Comparison of ENCODE assay signal across 27 cellular contexts in the genomic region with DNA sequence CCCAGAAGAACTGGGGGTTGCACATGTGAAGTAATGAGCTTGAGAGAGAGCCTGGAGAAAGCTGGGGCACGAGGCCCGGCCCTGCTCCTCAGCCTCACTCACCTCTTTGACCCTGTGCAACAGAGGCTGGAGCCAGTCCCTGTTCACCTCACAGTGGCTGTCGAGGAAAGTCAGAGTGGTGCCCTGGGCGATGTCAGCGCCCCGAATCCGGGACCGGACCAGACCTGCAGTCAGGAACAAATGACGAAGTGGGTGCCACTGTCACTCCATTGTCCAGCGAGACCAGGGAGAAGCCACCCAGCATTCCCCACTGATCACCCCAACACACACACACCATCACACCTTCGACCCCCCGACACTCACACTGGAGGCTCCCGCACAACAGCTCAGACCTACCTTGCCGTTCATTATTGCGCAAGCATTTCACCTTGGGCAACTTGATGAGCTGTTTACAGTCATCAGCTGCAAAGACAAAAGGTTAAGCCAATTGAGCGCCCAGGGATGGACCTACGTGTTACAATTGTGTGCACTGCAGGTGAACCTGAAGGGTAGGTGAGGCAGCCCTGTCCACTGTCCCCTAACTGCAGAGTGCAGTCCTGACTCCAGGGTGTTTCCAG.
"Had no signal": no experiment of that assay in that cellular context is flagged by ENCODE, and none has a peak within 500 bp of the region (broad histone marks: within the 10 kb centered on the region; RNA-seq: fewer than 3 reads in every experiment).

No MANE protein-coding gene starts in this region.

- H3K27ac Mint-ChIP-seq: activated CD4-positive, alpha-beta memory T cell treated with anti-CD3 and anti-CD28 coated beads, Interleukin-2, amount 10 ng/mL, durations not matched to agents 7 days and 5 days; activated CD4-positive, alpha-beta T cell treated with anti-CD3 and anti-CD28 coated beads, Interleukin-2, amount 10 ng/mL, durations not matched to agents 7 days and 5 days; activated naive CD4-positive, alpha-beta T cell treated with anti-CD3 and anti-CD28 coated beads, Interleukin-2, amount 10 ng/mL, durations not matched to agents 7 days and 5 days; activated naive CD8-positive, alpha-beta T cell treated with anti-CD3 and anti-CD28 coated beads for 36 hours; activated T-cell treated with anti-CD3 and anti-CD28 coated beads, Interleukin-2, amount 50 U/mL, for 72 hours; activated T-helper 2 cell treated with anti-CD3 and anti-CD28 coated beads, Interferon-gamma antibody, Interleukin-2, Interleukin-4, amounts not matched to agents 10 μg/mL and 5 μg/mL and 100 μg/mL, durations not matched to agents 14 hours and 24 hours and 36 hours; IgD-negative memory B cell had no signal

- H3K4me1 Mint-ChIP-seq: activated CD4-positive, alpha-beta memory T cell treated with anti-CD3 and anti-CD28 coated beads, Interleukin-2, amount 10 ng/mL, durations not matched to agents 7 days and 5 days; activated CD4-positive, alpha-beta T cell treated with anti-CD3 and anti-CD28 coated beads, Interleukin-2, amount 10 ng/mL, durations not matched to agents 7 days and 5 days; activated naive CD4-positive, alpha-beta T cell treated with anti-CD3 and anti-CD28 coated beads, Interleukin-2, amount 10 ng/mL, durations not matched to agents 7 days and 5 days; IgD-negative memory B cell had no signal

- H3K27ac ChIP-seq: brain microvascular endothelial cell, KMS-11, Peyer's patch, RWPE1, SJCRH30, VCaP had no signal

- H3K36me3 Mint-ChIP-seq: activated naive CD4-positive, alpha-beta T cell treated with anti-CD3 and anti-CD28 coated beads, Interleukin-2, amount 10 ng/mL, durations not matched to agents 7 days and 5 days; activated naive CD8-positive, alpha-beta T cell treated with anti-CD3 and anti-CD28 coated beads for 36 hours had no signal

- H3K9ac ChIP-seq: KMS-11, SK-N-SH had no signal

- H3K4me1 ChIP-seq: SJCRH30 had no signal

- H3K4me2 ChIP-seq: KMS-11, SK-N-SH had no signal

- H3K9me3 Mint-ChIP-seq: activated CD4-positive, alpha-beta memory T cell treated with anti-CD3 and anti-CD28 coated beads, Interleukin-2, amount 10 ng/mL, durations not matched to agents 7 days and 5 days; activated CD4-positive, alpha-beta T cell treated with anti-CD3 and anti-CD28 coated beads, Interleukin-2, amount 10 ng/mL, durations not matched to agents 7 days and 5 days; activated naive CD4-positive, alpha-beta T cell treated with anti-CD3 and anti-CD28 coated beads, Interleukin-2, amount 10 ng/mL, durations not matched to agents 7 days and 5 days; activated naive CD8-positive, alpha-beta T cell treated with anti-CD3 and anti-CD28 coated beads for 36 hours; activated T-cell treated with anti-CD3 and anti-CD28 coated beads, Interleukin-2, amount 50 U/mL, for 72 hours; activated T-helper 2 cell treated with anti-CD3 and anti-CD28 coated beads, Interferon-gamma antibody, Interleukin-2, Interleukin-4, amounts not matched to agents 10 μg/mL and 5 μg/mL and 100 μg/mL, durations not matched to agents 14 hours and 24 hours and 36 hours; IgD-negative memory B cell had no signal

- H3K4me3 Mint-ChIP-seq: activated CD4-positive, alpha-beta memory T cell treated with anti-CD3 and anti-CD28 coated beads, Interleukin-2, amount 10 ng/mL, durations not matched to agents 7 days and 5 days; activated CD4-positive, alpha-beta T cell treated with anti-CD3 and anti-CD28 coated beads, Interleukin-2, amount 10 ng/mL, durations not matched to agents 7 days and 5 days; activated naive CD4-positive, alpha-beta T cell treated with anti-CD3 and anti-CD28 coated beads, Interleukin-2, amount 10 ng/mL, durations not matched to agents 7 days and 5 days; activated naive CD8-positive, alpha-beta T cell treated with anti-CD3 and anti-CD28 coated beads for 36 hours; activated T-cell treated with anti-CD3 and anti-CD28 coated beads, Interleukin-2, amount 50 U/mL, for 72 hours; IgD-negative memory B cell had no signal

- DNase-seq: activated CD4-positive, alpha-beta memory T cell treated with anti-CD3 and anti-CD28 coated beads, Interleukin-2, amount 10 ng/mL, durations not matched to agents 7 days and 5 days; activated CD4-positive, alpha-beta T cell treated with anti-CD3 and anti-CD28 coated beads, Interleukin-2, amount 10 ng/mL, durations not matched to agents 7 days and 5 days; activated CD4-positive, CD25-positive, alpha-beta regulatory T cell; activated gamma-delta T cell treated with Interleukin-2 at 50 U/mL for 16 hours; activated naive CD4-positive, alpha-beta T cell treated with anti-CD3 and anti-CD28 coated beads, Interleukin-2, amount 10 ng/mL, durations not matched to agents 7 days and 5 days; activated naive CD8-positive, alpha-beta T cell treated with anti-CD3 and anti-CD28 coated beads for 36 hours; activated T-cell treated with anti-CD3 and anti-CD28 coated beads for 4 hours; activated T-cell treated with anti-CD3 and anti-CD28 coated beads, Interleukin-2, amount 50 U/mL, for 72 hours; brain microvascular endothelial cell; MG63; MV-4-11; NCI-H1092 treated with DMSO at 0.1 percent for 48 hours; NCI-H1417 treated with DMSO at 0.1 percent for 48 hours; NCI-H187; NCI-H2081 treated with DMSO at 0.1 percent for 48 hours; NCI-H446; NCI-H524; Peyer's patch; Right ventricle myocardium superior; SJCRH30; SK-N-SH; T-helper 1 cell had no signal

- H3K27me3 ChIP-seq: brain microvascular endothelial cell, Peyer's patch had no signal

- ATAC-seq: activated T-cell treated with anti-CD3 and anti-CD28 coated beads, Interleukin-2, amount 50 U/mL, for 72 hours had no signal

- H3K36me3 ChIP-seq: brain microvascular endothelial cell, MG63, Peyer's patch, SJCRH30 had no signal

- H3K4me3 ChIP-seq: MG63, Peyer's patch, SJCRH30 had no signal

- H3K9me3 ChIP-seq: MG63, Peyer's patch, SJCRH30, SK-N-SH had no signal

- H3K27me3 Mint-ChIP-seq: activated CD4-positive, alpha-beta memory T cell treated with anti-CD3 and anti-CD28 coated beads, Interleukin-2, amount 10 ng/mL, durations not matched to agents 7 days and 5 days; activated CD4-positive, alpha-beta T cell treated with anti-CD3 and anti-CD28 coated beads, Interleukin-2, amount 10 ng/mL, durations not matched to agents 7 days and 5 days; activated naive CD4-positive, alpha-beta T cell treated with anti-CD3 and anti-CD28 coated beads, Interleukin-2, amount 10 ng/mL, durations not matched to agents 7 days and 5 days; activated naive CD8-positive, alpha-beta T cell treated with anti-CD3 and anti-CD28 coated beads for 36 hours; IgD-negative memory B cell had no signal
